Comparison of ENCODE assay signal across 12 cellular contexts in the genomic region with DNA sequence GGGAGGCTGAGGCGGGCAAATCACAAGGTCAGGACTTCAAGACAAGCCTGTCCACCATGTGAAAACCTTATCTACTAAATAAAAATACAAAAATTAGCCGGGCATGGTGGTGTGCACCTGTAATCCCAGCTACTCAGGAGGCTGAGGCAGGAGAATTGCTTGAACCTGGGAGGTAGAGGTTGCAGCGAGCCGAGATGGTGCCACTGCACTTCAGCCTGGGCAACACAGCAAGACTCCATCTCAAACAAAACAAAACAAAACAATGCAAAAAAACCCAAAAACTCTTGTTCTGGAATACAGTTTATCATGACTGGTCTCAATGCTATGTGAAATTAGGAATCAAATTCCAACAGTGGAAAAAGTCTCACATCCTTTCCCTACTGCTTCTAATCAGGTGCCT. TPM values are rescaled to one million over a fixed set of nuclear protein-coding genes. Genes with fewer than 3 reads are reported as not detected.
"Had no signal": no experiment of that assay in that cellular context is flagged by ENCODE, and none has a peak within 500 bp of the region (broad histone marks: within the 10 kb centered on the region; RNA-seq: fewer than 3 reads in every experiment).

No MANE protein-coding gene starts in this region.

RNA-seq across cellular contexts. Expression of a gene that starts 54.2 kb away (rescaled TPM):
- total RNA-seq: natural killer cell, osteocyte, pulmonary artery endothelial cell, right atrium auricular region, sciatic nerve, smooth muscle cell, suprapubic skin, transverse colon, upper lobe of right lung, urinary bladder, uterus had no signal
- polyA plus RNA-seq: neural cell, smooth muscle cell, urinary bladder had no signal
